Comparison of ENCODE assay signal across 18 cellular contexts in the genomic region with DNA sequence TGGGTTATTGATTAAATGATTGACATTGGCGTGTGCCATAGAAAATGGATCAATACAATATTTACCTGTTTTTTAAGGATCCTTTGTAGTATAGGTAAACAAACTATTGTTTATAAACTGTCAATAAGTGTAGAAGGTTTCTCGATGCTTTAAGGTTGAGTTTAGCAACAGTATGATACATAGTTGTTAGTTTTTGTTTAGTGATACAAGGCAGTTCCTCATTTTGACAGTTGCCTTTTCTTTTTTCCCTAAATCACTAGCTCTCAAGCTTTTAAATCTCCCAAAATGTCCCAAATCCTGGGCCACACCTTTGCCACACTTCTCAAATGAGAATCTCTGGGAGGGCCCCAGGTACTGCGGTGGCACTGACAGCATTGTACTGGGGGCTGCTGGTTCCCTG. TPM values are rescaled to one million over a fixed set of nuclear protein-coding genes. Genes with fewer than 3 reads are reported as not detected.
DNase-seq lines count a peak whose midpoint lies in the region; ATAC-seq, FAIRE-seq and TF ChIP-seq lines count a peak whose summit lies in the region.
"Had no signal": no experiment of that assay in that cellular context is flagged by ENCODE, and none has a peak within 500 bp of the region (broad histone marks: within the 10 kb centered on the region; RNA-seq: fewer than 3 reads in every experiment).

No MANE protein-coding gene starts in this region.

- H3K4me1 ChIP-seq in astrocyte (ENCODE audit: insufficient read depth, low read length) (no peaks in the 10 kb centered on the region), vagina (peaks cover 76% of the 10 kb centered on the region), Peyer's patch (no peaks in the 10 kb centered on the region)
- H3K4me1 ChIP-seq: Caco-2 had no signal

- DNase-seq in CD1c-positive myeloid dendritic cell (ENCODE audit: extremely low spot score) (peak; percentile 50), astrocyte (ENCODE audit: low read depth) (no peak), dorsolateral prefrontal cortex (no peak), vagina (ENCODE audit: extremely low spot score in 2 of 2) (no peak), T-helper 17 cell (no peak), GM10266 (ENCODE audit: extremely low spot score) (no peak), Peyer's patch (no peak)
- DNase-seq: Caco-2; CD8-positive, alpha-beta T cell; DMS53; GF-D8; HCEC 1CT; HFFc6 had no signal

- H3K4me1 Mint-ChIP-seq in astrocyte (ENCODE audit: low read depth, unreplicated experiment) (peaks cover 14% of the 10 kb centered on the region), T-helper 17 cell (no peaks in the 10 kb centered on the region)

- H3K36me3 ChIP-seq in astrocyte (ENCODE audit: insufficient read depth, low read length) (no peaks in the 10 kb centered on the region), vagina (no peaks in the 10 kb centered on the region), Peyer's patch (no peaks in the 10 kb centered on the region)

- no peak overlapping the region for H3K4me3 ChIP-seq in astrocyte (ENCODE audit: insufficient read depth, low read depth, low read length)
- H3K4me3 ChIP-seq in dorsolateral prefrontal cortex: no peak overlapping the region
- H3K4me3 ChIP-seq in vagina: no peak overlapping the region
- no peak overlapping the region for H3K4me3 ChIP-seq in Peyer's patch

- no peak overlapping the region for H2AFZ ChIP-seq in astrocyte (ENCODE audit: low read depth, low read length)

- H3K27ac ChIP-seq in astrocyte (ENCODE audit: low read depth, low read length) (no peak overlapping the region), dorsolateral prefrontal cortex (peak overlapping the region in 45 of 59 donors; percentile 1 to 100 (median 52)), vagina (peak overlapping the region; percentile 8), Peyer's patch (no peak overlapping the region)
- H3K27ac ChIP-seq: C4-2B had no signal

- TF ChIP-seq POLR2A in vagina (IDR thresholded peaks at IDR 0.05) (no peak), Peyer's patch (IDR thresholded peaks at IDR 0.05) (no peak)

- H3K4me3 Mint-ChIP-seq in astrocyte (ENCODE audit: unreplicated experiment) (no peak overlapping the region), T-helper 17 cell (no peak overlapping the region)
- H3K4me3 Mint-ChIP-seq: B cell; CD8-positive, alpha-beta T cell; HFFc6 had no signal

- FAIRE-seq in astrocyte (lab: Jason Lieb, UNC): no peak
- FAIRE-seq: A204.1, HepG2, HTR-8/SVneo had no signal

- H3K4me2 ChIP-seq in astrocyte (ENCODE audit: low read length): no peak overlapping the region

- peaks cover 78% of the 10 kb centered on the region for H4K20me1 ChIP-seq in astrocyte (ENCODE audit: insufficient read depth, low read length)

- no peaks in the 10 kb centered on the region for H3K27me3 ChIP-seq in astrocyte (ENCODE audit: insufficient read depth, low read length)
- no peaks in the 10 kb centered on the region for H3K27me3 ChIP-seq in dorsolateral prefrontal cortex
- H3K27me3 ChIP-seq in vagina: no peaks in the 10 kb centered on the region
- H3K27me3 ChIP-seq in Peyer's patch: no peaks in the 10 kb centered on the region

- H3K79me2 ChIP-seq in astrocyte (ENCODE audit: insufficient read depth, low read length): peaks cover 22% of the 10 kb centered on the region

- H3K9me3 ChIP-seq in astrocyte (ENCODE audit: insufficient read depth, low read depth, low read length) (no peaks in the 10 kb centered on the region), vagina (no peaks in the 10 kb centered on the region), T-helper 17 cell (ENCODE audit: control insufficient read depth, low read length, poor library complexity, severe bottlenecking) (no peaks in the 10 kb centered on the region), Peyer's patch (no peaks in the 10 kb centered on the region)
- H3K9me3 ChIP-seq: Caco-2 had no signal

- no peaks in the 10 kb centered on the region for H3K9me3 Mint-ChIP-seq in astrocyte (ENCODE audit: unreplicated experiment)
- H3K9me3 Mint-ChIP-seq: CD8-positive, alpha-beta T cell; HFFc6 had no signal

- ATAC-seq in T-helper 17 cell: no peak
- ATAC-seq: CD8-positive, alpha-beta T cell; HepG2 had no signal

- intact Hi-C loops in dorsolateral prefrontal cortex (cut with DNase I) (no loop called here), vagina (cut with DNase I) (no loop called here)

- TF ChIP-seq CTCF in astrocyte (IDR thresholded peaks at IDR 0.05; ENCODE audit: insufficient read depth, low read depth, low read length) (no peak), dorsolateral prefrontal cortex (IDR thresholded peaks at IDR 0.05 in 54 of 56, conservative IDR thresholded peaks at IDR 0.05 in 2 of 56; ENCODE audit: low read depth in 1 of 56, partially characterized antibody in 56 of 56) (no peak), vagina (IDR thresholded peaks at IDR 0.05) (no peak), GM10266 (IDR thresholded peaks at IDR 0.05; ENCODE audit: control insufficient read depth, insufficient read depth, low read depth, missing control alignments) (no peak), Peyer's patch (IDR thresholded peaks at IDR 0.05) (no peak)

- H3K36me3 Mint-ChIP-seq in astrocyte (ENCODE audit: low read depth, unreplicated experiment): peaks cover 3% of the 10 kb centered on the region
- no peaks in the 10 kb centered on the region for H3K36me3 Mint-ChIP-seq in T-helper 17 cell (ENCODE audit: low read depth)
- H3K36me3 Mint-ChIP-seq: CD8-positive, alpha-beta T cell had no signal

- H3K27ac Mint-ChIP-seq in astrocyte (ENCODE audit: unreplicated experiment): peak overlapping the region; percentile 72
- H3K27ac Mint-ChIP-seq in T-helper 17 cell: no peak overlapping the region
- H3K27ac Mint-ChIP-seq: B cell; CD8-positive, alpha-beta T cell; HFFc6 had no signal

- no peak overlapping the region for H3K9ac ChIP-seq in astrocyte (ENCODE audit: low read length)

- H3K27me3 Mint-ChIP-seq in astrocyte (ENCODE audit: low read depth, unreplicated experiment) (no peaks in the 10 kb centered on the region), T-helper 17 cell (peaks cover 9% of the 10 kb centered on the region)

RNA-seq across cellular contexts. Expression of gene EPN2, which starts 57.3 kb away (rescaled TPM):
- total RNA-seq in astrocyte (40.5 and 48.7 TPM in 2 replicates), dorsolateral prefrontal cortex (100 to 1,000 TPM in 118 of 120 experiments, 10 to 100 TPM in 2; 94.3 to 278 (median 148) TPM), vagina (65.6 TPM), T-helper 17 cell (1 to 10 TPM; 6.0 to 7.2 TPM), Peyer's patch (10 to 100 TPM; 23.9 to 35.1 (median 34.1) TPM)

Comparison
In these comparisons a context has a peak if more than half of its experiments do, and no peak if none do; other contexts are left out.
1. H3K27ac ChIP-seq: peak in dorsolateral prefrontal cortex (45 of 59) and vagina (single experiment); none in astrocyte (single experiment) and Peyer's patch (0 of 4).